Comparison of ENCODE assay signal across 9 cellular contexts in genomic region chr18:79523221-79523737, GRCh38.
DNase-seq lines count a peak whose midpoint lies in the region; ATAC-seq lines count a peak whose summit lies in the region.
"Had no signal": no experiment of that assay in that cellular context is flagged by ENCODE, and none has a peak within 500 bp of the region (broad histone marks: within the 10 kb centered on the region; RNA-seq: fewer than 3 reads in every experiment).

No MANE protein-coding gene starts in this region.

- H3K4me1 Mint-ChIP-seq in activated T-cell treated with anti-CD3 and anti-CD28 coated beads, Interleukin-2, amount 50 U/mL, for 4 hours (ENCODE audit: low read depth): peaks cover 61% of the 10 kb centered on the region

- no peaks in the 10 kb centered on the region for H3K9me3 Mint-ChIP-seq in activated T-cell treated with anti-CD3 and anti-CD28 coated beads, Interleukin-2, amount 50 U/mL, for 4 hours

- peaks cover 12% of the 10 kb centered on the region for H3K36me3 Mint-ChIP-seq in activated T-cell treated with anti-CD3 and anti-CD28 coated beads, Interleukin-2, amount 50 U/mL, for 4 hours (ENCODE audit: insufficient read depth)

- ATAC-seq in GM19463 (IDR thresholded peaks at IDR 0.05; ENCODE audit: unreplicated experiment) (peak; percentile 40), HG03439 (IDR thresholded peaks at IDR 0.05; ENCODE audit: unreplicated experiment) (peak; percentile 48)
- ATAC-seq in activated T-cell treated with anti-CD3 and anti-CD28 coated beads, Interleukin-2, amount 50 U/mL, for 4 hours: peak; percentile 73 to 76
- ATAC-seq: right cardiac atrium had no signal

- H3K27me3 Mint-ChIP-seq in activated T-cell treated with anti-CD3 and anti-CD28 coated beads, Interleukin-2, amount 50 U/mL, for 4 hours (ENCODE audit: low read depth): no peaks in the 10 kb centered on the region

- peak; percentile 56 for DNase-seq in activated T-cell treated with anti-CD3 and anti-CD28 coated beads, Interleukin-2, amount 50 U/mL, for 4 hours
- peak; percentile 63 to 78 for DNase-seq in stimulated activated CD4-positive, alpha-beta T cell treated with anti-CD3 and anti-CD28 coated beads, Interleukin-15, amount 100 ng/mL, for 48 hours (ENCODE audit: low read depth in 2 of 2)
- DNase-seq in dermis blood vessel endothelial cell (no peak), C1 segment of cervical spinal cord (lab: John Stamatoyannopoulos, UW) (no peak), GM19240 (ENCODE audit: insufficient read length, low spot score) (no peak), cerebellar nuclear complex (lab: John Stamatoyannopoulos, UW) (no peak)

- peak overlapping the region; percentile 78 for H3K4me3 Mint-ChIP-seq in activated T-cell treated with anti-CD3 and anti-CD28 coated beads, Interleukin-2, amount 50 U/mL, for 4 hours

Comparison
In these comparisons a context has a peak if more than half of its experiments do, and no peak if none do; other contexts are left out.
1. DNase-seq: peak in activated T-cell treated with anti-CD3 and anti-CD28 coated beads, Interleukin-2, amount 50 U/mL, for 4 hours (single experiment) and stimulated activated CD4-positive, alpha-beta T cell treated with anti-CD3 and anti-CD28 coated beads, Interleukin-15, amount 100 ng/mL, for 48 hours (2 of 2); none in dermis blood vessel endothelial cell (single experiment), C1 segment of cervical spinal cord (0 of 14), GM19240 (single experiment) and cerebellar nuclear complex (0 of 2).
2. Peak in every context shown above with its lines, with median percentiles within 50 percentile points of each other: ATAC-seq.